14 cellular contexts compared by ENCODE assay signal in genomic region chr3:45528429-45528828, GRCh38.
DNase-seq lines count a peak whose midpoint lies in the region; ATAC-seq, FAIRE-seq and TF ChIP-seq lines count a peak whose summit lies in the region.
"Had no signal": no experiment of that assay in that cellular context is flagged by ENCODE, and none has a peak within 500 bp of the region (broad histone marks: within the 10 kb centered on the region; RNA-seq: fewer than 3 reads in every experiment).

No MANE protein-coding gene starts in this region.

- ATAC-seq in omental fat pad (ENCODE audit: low FRiP score), result peak; percentile 62
- ATAC-seq in GM21529 (IDR thresholded peaks at IDR 0.05; ENCODE audit: unreplicated experiment), result no peak
- no peak for ATAC-seq in GM18498 (IDR thresholded peaks at IDR 0.05; ENCODE audit: unreplicated experiment)

- FAIRE-seq in GM12892 (lab: Jason Lieb, UNC), result peak; percentile 40

- H3K4me3 ChIP-seq in AG10803 (ENCODE audit: low read length), result no peak overlapping the region
- H3K4me3 ChIP-seq: spleen had no signal

- TF ChIP-seq CTCF in AG10803 (conservative IDR thresholded peaks at IDR 0.05; ENCODE audit: low read length), result no peak
- no peak for TF ChIP-seq CTCF in omental fat pad (IDR thresholded peaks at IDR 0.05)

- TF ChIP-seq POLR2A in GM12892 (IDR thresholded peaks at IDR 0.05; ENCODE audit: low read depth, low read length), result no peak

- DNase-seq in AG10803 (ENCODE audit: low read depth) (peak; percentile 39), GM12892 (ENCODE audit: insufficient read length) (no peak), omental fat pad (ENCODE audit: low spot score) (no peak), NCI-H748 (lab: John Stamatoyannopoulos, UW; ENCODE audit: unreplicated experiment) (no peak)
- peak; percentile 19 for DNase-seq in activated naive CD4-positive, alpha-beta T cell treated with anti-CD3 and anti-CD28 coated beads, Interleukin-2, amount 50 U/mL, for 16 hours
- DNase-seq: anterior cingulate cortex, foreskin melanocyte, NCI-H1694, NCI-H69, occipital lobe, spleen, T-helper 1 cell had no signal

Comparison
In these comparisons a context has a peak if more than half of its experiments do, and no peak if none do; other contexts are left out.
1. DNase-seq: peak in AG10803 (single experiment) and activated naive CD4-positive, alpha-beta T cell treated with anti-CD3 and anti-CD28 coated beads, Interleukin-2, amount 50 U/mL, for 16 hours (single experiment); none in GM12892 (single experiment), omental fat pad (single experiment) and NCI-H748 (single experiment).